In the genomic region with DNA sequence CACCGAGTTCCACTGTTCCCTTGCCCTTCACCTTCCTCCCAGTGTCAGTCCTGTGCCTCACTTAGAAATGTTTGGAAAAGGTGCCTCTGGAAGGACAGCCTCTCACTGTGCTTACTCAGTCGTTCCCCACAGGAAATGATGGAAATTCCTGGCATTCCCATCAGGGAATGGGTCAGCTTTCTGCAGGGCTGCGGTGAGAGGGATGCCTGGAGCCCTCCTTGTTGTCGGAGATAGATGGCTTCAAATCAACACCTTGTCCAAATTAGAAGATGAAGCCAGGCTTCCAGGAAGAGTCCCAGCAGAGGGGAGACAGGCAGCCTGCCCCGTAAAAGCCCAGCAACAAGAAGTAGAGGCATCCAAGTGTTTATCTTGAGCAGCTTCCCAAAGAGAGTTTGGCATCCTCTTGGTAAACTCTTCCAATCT, we compare ENCODE assay signal across 12 cellular contexts. TPM values are rescaled to one million over a fixed set of nuclear protein-coding genes. Genes with fewer than 3 reads are reported as not detected.
A peak's percentile ranks its signal among the peaks of the same experiment; 100 is the strongest.
DNase-seq lines count a peak whose midpoint lies in the region; ATAC-seq and TF ChIP-seq lines count a peak whose summit lies in the region.
"Had no signal": no experiment of that assay in that cellular context is flagged by ENCODE, and none has a peak within 500 bp of the region (broad histone marks: within the 10 kb centered on the region; RNA-seq: fewer than 3 reads in every experiment).

No MANE protein-coding gene starts in this region.

- H3K27me3 ChIP-seq in Panc1 (ENCODE audit: control insufficient read depth, insufficient read depth, low read length) (no peaks in the 10 kb centered on the region), esophagus muscularis mucosa (no peaks in the 10 kb centered on the region)

- intact Hi-C loops in Panc1 (cut with micrococcal nuclease; ENCODE audit: unreplicated experiment), result no loop called here
- intact Hi-C loops in esophagus muscularis mucosa (cut with DNase I), result no loop called here

- peak; percentile 77 for ATAC-seq in Panc1
- no peak for ATAC-seq in HG02884 (IDR thresholded peaks at IDR 0.05; ENCODE audit: unreplicated experiment)

- CTCF ChIA-PET in AG04449 (lab: Yijun Ruan, JAX), result interaction anchor here (0.6 to 2.2 kb wide), 6 partner anchors 10 to 207 kb away, joined by 3 to 10 read pairs (median 4); partner anchors contain the start of gene THOC1
- CTCF ChIA-PET in Panc1 (lab: Charles Lee), result no interaction called here

- no peaks in the 10 kb centered on the region for H3K9me3 ChIP-seq in Panc1 (ENCODE audit: control insufficient read depth, insufficient read depth, low read depth, low read length)
- H3K9me3 ChIP-seq in esophagus muscularis mucosa, result no peaks in the 10 kb centered on the region
- H3K9me3 ChIP-seq in mesodermal cell (ENCODE audit: control insufficient read depth, low read length), result no peaks in the 10 kb centered on the region

- WGBS in esophagus muscularis mucosa, result 26% methylated on average over 4 of the region's 5 CpGs
- WGBS in mesodermal cell (ENCODE audit: insufficient coverage in 2 of 2), 2 experiments, result 19 to 23% methylated on average over 2 to 5 of the region's 5 CpGs

- in situ Hi-C loops in Panc1 (cut with HindIII; ENCODE audit: low pct_unique_long_range_greater_than_20kb, low sequenced_read_pairs), result no loop called here

- DNase-seq in AG04449 (ENCODE audit: low read depth, low spot score) (peak; percentile 70), Panc1 (ENCODE audit: low read depth, low spot score) (no peak), esophagus muscularis mucosa (ENCODE audit: extremely low spot score) (no peak), DMS79 treated with DMSO at 0.1 percent for 48 hours (lab: John Stamatoyannopoulos, UW) (no peak), mucosa of gallbladder (ENCODE audit: low spot score) (no peak)
- no peak for DNase-seq in activated CD8-positive, alpha-beta memory T cell treated with anti-CD3 and anti-CD28 coated beads for 24 hours
- DNase-seq: activated CD4-positive, alpha-beta memory T cell treated with anti-CD3 and anti-CD28 coated beads, Interleukin-2, amount 10 ng/mL, durations not matched to agents 7 days and 5 days; AML-193; midbrain had no signal

- H3K4me1 ChIP-seq in Panc1 (ENCODE audit: control insufficient read depth, insufficient read depth, low read length) (peaks cover 7% of the 10 kb centered on the region), esophagus muscularis mucosa (peaks cover 10 to 88% (median 76%) of the 10 kb centered on the region in 4 donors), mesodermal cell (ENCODE audit: control insufficient read depth, insufficient read depth, low read length, poor library complexity, severe bottlenecking) (peaks cover 47% of the 10 kb centered on the region)

- H3K27ac ChIP-seq in Panc1 (ENCODE audit: low read length) (no peak overlapping the region), esophagus muscularis mucosa (replicated peaks in 1 of 4) (peak overlapping the region; percentile 64 to 84 (median 68)), mesodermal cell (ENCODE audit: low read depth, low read length, severe bottlenecking) (peak overlapping the region; percentile 83)

- no TSS peak for BruUV-seq in Panc1 (replicated peaks; lab: Mats Ljungman, UMichigan)

- H3K36me3 ChIP-seq in Panc1 (ENCODE audit: control insufficient read depth, insufficient read depth, low read length) (no peaks in the 10 kb centered on the region), esophagus muscularis mucosa (no peaks in the 10 kb centered on the region), mesodermal cell (ENCODE audit: control insufficient read depth, insufficient read depth, low read length) (peaks cover 36% of the 10 kb centered on the region)

- peak; percentile 46 for TF ChIP-seq EP300 in esophagus muscularis mucosa (IDR thresholded peaks at IDR 0.05)

- H3K4me3 ChIP-seq in AG04449 (ENCODE audit: low read depth, low read length), result no peak overlapping the region
- H3K4me3 ChIP-seq in Panc1 (ENCODE audit: low read depth in 2 of 2, low read length in 2 of 2), result no peak overlapping the region
- peak overlapping the region in 1 of 4 donors; percentile 7 for H3K4me3 ChIP-seq in esophagus muscularis mucosa
- no peak overlapping the region for H3K4me3 ChIP-seq in mesodermal cell (ENCODE audit: extremely low read depth, insufficient read depth, low read length, poor library complexity, severe bottlenecking)

- POLR2A ChIA-PET in AG04449 (lab: Yijun Ruan, JAX), result no interaction called here
- POLR2A ChIA-PET in Panc1 (lab: Charles Lee), result no interaction called here

- TF ChIP-seq POLR2A in esophagus muscularis mucosa (IDR thresholded peaks at IDR 0.05; ENCODE audit: low read depth), result no peak

- no peak for TF ChIP-seq CTCF in AG04449 (IDR thresholded peaks at IDR 0.05; ENCODE audit: insufficient read depth, low read length, missing control alignments)
- TF ChIP-seq CTCF in Panc1 (IDR thresholded peaks at IDR 0.05), result no peak
- TF ChIP-seq CTCF in esophagus muscularis mucosa (IDR thresholded peaks at IDR 0.05), result no peak

RNA-seq across cellular contexts. Expression of gene COLEC12, which starts 25.3 kb away (rescaled TPM):
- total RNA-seq in Panc1 (2021; ENCODE audit: unreplicated experiment) (0.03 TPM), esophagus muscularis mucosa (10 to 100 TPM; 17.9 to 36.4 (median 23.5) TPM), mucosa of gallbladder (4.9 TPM)
- polyA plus RNA-seq in Panc1 (2012; ENCODE audit: insufficient read length), result not detected
- 67.9 TPM for polyA plus RNA-seq in mesodermal cell (2013, experiment 1 of 2)
- polyA plus RNA-seq in mesodermal cell (2013, experiment 2 of 2), result 67.8 TPM
- total RNA-seq: activated CD4-positive, alpha-beta memory T cell treated with anti-CD3 and anti-CD28 coated beads, Interleukin-2, amount 10 ng/mL, durations not matched to agents 7 days and 5 days; OCI-LY7 had no signal
